ENCODE assay signal across 24 cellular contexts in the genomic region with DNA sequence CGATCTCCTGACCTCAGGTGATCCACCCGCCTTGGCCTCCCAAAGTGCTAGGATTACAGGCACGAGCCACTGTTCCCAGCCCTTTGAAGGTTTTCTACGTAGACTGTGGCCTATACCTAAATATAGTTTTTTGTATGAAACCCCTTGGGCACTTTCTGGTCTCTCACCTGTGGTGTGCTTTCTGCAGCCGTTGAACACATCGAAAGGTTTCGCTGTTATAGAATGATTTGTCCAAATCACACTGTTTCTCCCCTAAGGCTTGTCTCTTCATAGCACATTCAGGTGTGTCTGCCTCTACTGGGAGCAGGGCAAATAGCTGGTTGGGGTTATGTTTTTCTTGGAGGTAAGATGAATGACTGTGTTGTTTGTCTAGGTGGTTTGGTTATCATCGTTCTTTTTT.
"Had no signal": no experiment of that assay in that cellular context is flagged by ENCODE, and none has a peak within 500 bp of the region (broad histone marks: within the 10 kb centered on the region; RNA-seq: fewer than 3 reads in every experiment).

No MANE protein-coding gene starts in this region.

- ATAC-seq: foreskin keratinocyte; left colon; left ventricle myocardium superior; psoas muscle; right lobe of liver; stimulated activated effector memory CD8-positive, alpha-beta T cell treated with anti-CD3 and anti-CD28 coated beads, Interleukin-12 subunit alpha, Interleukin-12 subunit beta, amount 100 ng/mL, for 72 hours; stimulated activated naive CD8-positive, alpha-beta T cell treated with anti-CD3 and anti-CD28 coated beads, Interleukin-15, Interleukin-2, amounts not matched to agents 100 U/mL and 50 U/mL, for 24 hours had no signal

- H3K4me3 ChIP-seq: hepatocyte, lung, psoas muscle, right lobe of liver, suprapubic skin, thyroid gland, upper lobe of left lung, uterus had no signal

- H3K9ac ChIP-seq: parathyroid adenoma had no signal

- H3K27me3 ChIP-seq: foreskin keratinocyte, hepatocyte, right lobe of liver, suprapubic skin, thyroid gland, upper lobe of left lung, uterus had no signal

- H3K27ac Mint-ChIP-seq: naive B cell; stimulated activated effector memory CD8-positive, alpha-beta T cell treated with anti-CD3 and anti-CD28 coated beads, Interleukin-12 subunit alpha, Interleukin-12 subunit beta, amount 100 ng/mL, for 72 hours had no signal

- H3K4me2 ChIP-seq: hepatocyte had no signal

- DNase-seq: dermis blood vessel endothelial cell; erythroblast; foreskin keratinocyte; head of caudate nucleus; kidney; left colon; left ventricle myocardium superior; mesendoderm; naive B cell; psoas muscle; retina; right lobe of liver; stimulated activated CD4-positive, alpha-beta T cell treated with anti-CD3 and anti-CD28 coated beads, Interleukin-4, amount 100 ng/mL, for 1 hour; stimulated activated CD8-positive, alpha-beta memory T cell treated with anti-CD3 and anti-CD28 coated beads, Interleukin-4, amount 100 ng/mL, for 48 hours; stimulated activated naive CD8-positive, alpha-beta T cell treated with anti-CD3 and anti-CD28 coated beads, Interleukin-15, Interleukin-2, amounts not matched to agents 100 U/mL and 50 U/mL, for 24 hours; thyroid gland; upper lobe of left lung; uterus had no signal

- H3K9me3 Mint-ChIP-seq: nephron had no signal

- H3K4me1 ChIP-seq: foreskin keratinocyte, psoas muscle, right lobe of liver, uterus had no signal

- H3K36me3 Mint-ChIP-seq: naive B cell; stimulated activated effector memory CD8-positive, alpha-beta T cell treated with anti-CD3 and anti-CD28 coated beads, Interleukin-12 subunit alpha, Interleukin-12 subunit beta, amount 100 ng/mL, for 72 hours had no signal

- H3K27ac ChIP-seq: foreskin keratinocyte, hepatocyte, parathyroid adenoma, psoas muscle, right lobe of liver, suprapubic skin, thyroid gland, upper lobe of left lung, uterus had no signal

- H2AFZ ChIP-seq: hepatocyte, parathyroid adenoma had no signal

- H3K9me3 ChIP-seq: psoas muscle, right lobe of liver, suprapubic skin, thyroid gland, upper lobe of left lung, uterus had no signal

- H3K79me2 ChIP-seq: hepatocyte, parathyroid adenoma had no signal

- H3K36me3 ChIP-seq: right lobe of liver, suprapubic skin, thyroid gland, upper lobe of left lung, uterus had no signal

- H3K4me3 Mint-ChIP-seq: naive B cell; nephron; stimulated activated effector memory CD8-positive, alpha-beta T cell treated with anti-CD3 and anti-CD28 coated beads, Interleukin-12 subunit alpha, Interleukin-12 subunit beta, amount 100 ng/mL, for 72 hours had no signal

- H3K4me1 Mint-ChIP-seq: stimulated activated effector memory CD8-positive, alpha-beta T cell treated with anti-CD3 and anti-CD28 coated beads, Interleukin-12 subunit alpha, Interleukin-12 subunit beta, amount 100 ng/mL, for 72 hours had no signal
